8 cellular contexts compared by ENCODE assay signal in genomic region chr1:206723500-206724472, GRCh38. TPM values are rescaled to one million over a fixed set of nuclear protein-coding genes. Genes with fewer than 3 reads are reported as not detected.
DNase-seq lines count a peak whose midpoint lies in the region; ATAC-seq, FAIRE-seq and TF ChIP-seq lines count a peak whose summit lies in the region.

No MANE protein-coding gene starts in this region.

- no peaks in the 10 kb centered on the region for H3K9me3 ChIP-seq in PC-3 (ENCODE audit: low read length)
- no peaks in the 10 kb centered on the region for H3K9me3 ChIP-seq in pancreas

- H2AFZ ChIP-seq in PC-3 (ENCODE audit: low read length): no peak overlapping the region

- peak overlapping the region; percentile 20; the same call in 1 of the 2 replicates for H3K4me3 ChIP-seq in PC-3 (ENCODE audit: low read length)
- no peak overlapping the region for H3K4me3 ChIP-seq in pancreas

- POLR2A ChIA-PET in PC-3 (lab: Charles Lee; ENCODE audit: unreplicated experiment): no interaction called here

- H3K36me3 ChIP-seq in PC-3 (ENCODE audit: low read depth, low read length): no peaks in the 10 kb centered on the region
- H3K36me3 ChIP-seq in pancreas: no peaks in the 10 kb centered on the region

- no peaks in the 10 kb centered on the region for H3F3A ChIP-seq in PC-3 (ENCODE audit: low read length, unreplicated experiment)

- in situ Hi-C loops in Caki2 (cut with HindIII; ENCODE audit: low pct_unique_long_range_greater_than_20kb, low sequenced_read_pairs): loop anchor here (5.0 kb wide), 1 partner anchor 91 kb away; no protein-coding TSS in a partner anchor

- peak overlapping the region; percentile 90 for H3K27ac ChIP-seq in PC-3 (ENCODE audit: low read length)
- peak overlapping the region; percentile 50 to 81 (median 61) for H3K27ac ChIP-seq in pancreas

- peak overlapping the region; percentile 66 for H3K4me2 ChIP-seq in PC-3 (ENCODE audit: low read length)

- H4K20me1 ChIP-seq in PC-3 (ENCODE audit: low read length): peaks cover 20% of the 10 kb centered on the region

- H3K27me3 ChIP-seq in PC-3 (ENCODE audit: low read length) (no peaks in the 10 kb centered on the region), pancreas (no peaks in the 10 kb centered on the region)

- WGBS in pancreas, 2 donors: 43 to 53% methylated on average over 16 of the region's 16 CpGs

- peaks cover 84% of the 10 kb centered on the region for H3K79me2 ChIP-seq in PC-3 (ENCODE audit: low read length)

- CTCF ChIA-PET in PC-3 (lab: Charles Lee): no interaction called here

- no TSS peak for BruUV-seq in PC-3 (replicated peaks; lab: Mats Ljungman, UMichigan)

- TF ChIP-seq CTCF in PC-3 (conservative IDR thresholded peaks at IDR 0.05; ENCODE audit: low read depth, low read length) (no peak), pancreas (IDR thresholded peaks at IDR 0.05) (no peak)

- ATAC-seq in PC-3 (peak; percentile 54), pancreas (peak; percentile 53 to 75 (median 71)), HG03378 (IDR thresholded peaks at IDR 0.05; ENCODE audit: unreplicated experiment) (no peak), left colon (no peak)

- H3K9me2 ChIP-seq in PC-3 (replicated peaks; ENCODE audit: low read length): no peaks in the 10 kb centered on the region

- H3K9ac ChIP-seq in PC-3 (ENCODE audit: low read length): peak overlapping the region; percentile 59

- intact Hi-C loops in PC-3 (cut with micrococcal nuclease): no loop called here
- intact Hi-C loops in pancreas (cut with DNase I): no loop called here
- intact Hi-C loops in left colon (cut with DNase I, micrococcal nuclease): loop anchor here in 1 of 2 donors (10.0 kb wide), 1 partner anchor 69 kb away; no protein-coding TSS in a partner anchor

- DNase-seq in Caki2 (ENCODE audit: low read depth) (peak; percentile 64), PC-3 (peak; percentile 98), fibroblast of the conjunctiva (ENCODE audit: low read depth) (peak; percentile 57), pancreas (peak in 4 of 6 donors; percentile 47 to 70 (median 65)), left colon (no peak), NCI-H345 treated with DMSO at 0.1 percent for 48 hours (lab: John Stamatoyannopoulos, UW; ENCODE audit: unreplicated experiment) (no peak)
- DNase-seq in activated naive CD4-positive, alpha-beta T cell treated with anti-CD3 and anti-CD28 coated beads, Interleukin-2, amount 50 U/mL, for 16 hours: no peak

- H3K4me1 ChIP-seq in PC-3 (ENCODE audit: insufficient read depth, low read length) (peaks cover 29% of the 10 kb centered on the region), pancreas (peaks cover 19 to 43% (median 20%) of the 10 kb centered on the region in 3 donors)

- FAIRE-seq in pancreas (lab: Jason Lieb, UNC): no peak

RNA-seq across cellular contexts. Expression of gene MAPKAPK2, which starts 39.1 kb away (rescaled TPM):
- 28.4 and 30.9 TPM in 2 replicates for total RNA-seq in Caki2 (2014; rRNA removed; shearing (Covaris generic); ENCODE audit: low replicate concordance)
- total RNA-seq in PC-3 (2014; rRNA removed) (98.5 and 133 TPM in 2 replicates), pancreas (10 to 100 TPM; 28.3 to 55.7 (median 30.8) TPM), left colon (10 to 100 TPM; 62.5 to 80.8 TPM)
- polyA plus RNA-seq in pancreas: 10 to 100 TPM; 38.8 to 48.9 TPM

RNA-seq across cellular contexts. Expression of gene IL19, which starts 46.8 kb away (rescaled TPM):
- not detected in 2 replicates for total RNA-seq in Caki2 (2014; rRNA removed; shearing (Covaris generic); ENCODE audit: low replicate concordance)
- total RNA-seq in PC-3 (2014; rRNA removed) (not detected in 2 replicates), pancreas (not detected), left colon (not detected)
- polyA plus RNA-seq in pancreas: not detected

RNA-seq across cellular contexts. Expression of gene IL10, which starts 48.5 kb away (rescaled TPM):
- total RNA-seq in Caki2 (2014; rRNA removed; shearing (Covaris generic); ENCODE audit: low replicate concordance): not detected in 2 replicates
- total RNA-seq in PC-3 (2014; rRNA removed) (not detected in 2 replicates), pancreas (under 1 TPM in 5 of 6 donors, not detected in 1; 0.12 to 0.81 (median 0.24) TPM), left colon (1 to 10 TPM; 1.1 to 1.5 TPM)
- polyA plus RNA-seq in pancreas: under 1 TPM; 0.05 to 0.53 TPM

Comparison
In these comparisons a context has a peak if more than half of its experiments do, and no peak if none do; other contexts are left out.
1. DNase-seq: peak in Caki2 (single experiment), PC-3 (single experiment), fibroblast of the conjunctiva (single experiment) and pancreas (4 of 6); none in activated naive CD4-positive, alpha-beta T cell treated with anti-CD3 and anti-CD28 coated beads, Interleukin-2, amount 50 U/mL, for 16 hours (single experiment), left colon (0 of 2) and NCI-H345 treated with DMSO at 0.1 percent for 48 hours (single experiment).
2. ATAC-seq: peak in PC-3 (single experiment) and pancreas (4 of 4); none in HG03378 (single experiment) and left colon (single experiment).